Comparison of ENCODE assay signal across 1 cellular context in the genomic region with DNA sequence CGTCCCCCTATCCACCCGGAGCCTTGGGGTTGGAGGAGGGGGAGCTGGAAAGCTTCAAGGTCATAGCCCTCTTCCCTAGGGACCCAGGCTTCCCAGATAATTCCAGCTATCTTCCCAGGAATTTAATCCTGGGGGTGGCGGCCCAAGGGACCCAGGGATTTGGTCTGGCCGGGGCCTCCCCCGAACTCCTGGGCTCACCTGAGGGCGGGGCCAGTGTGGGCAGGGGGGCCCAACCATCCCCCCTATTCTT.
A peak's percentile ranks its signal among the peaks of the same experiment; 100 is the strongest.
TF ChIP-seq lines count a peak whose summit lies in the region.

No MANE protein-coding gene starts in this region.

TF ChIP-seq in HepG2, 621 proteins besides CTCF, POLR2A, EP300 and RAD21:
- TF ChIP-seq SP4 (CRISPR knock-in tag; IDR thresholded peaks at IDR 0.05) (0 out of 2 replicates have a peak, but pooled peaks have one; percentile 39), MYNN (CRISPR knock-in tag; IDR thresholded peaks at IDR 0.05; ENCODE audit: low read depth) (no peak), ZNF816 (CRISPR knock-in tag; IDR thresholded peaks at IDR 0.05; ENCODE audit: borderline replicate concordance) (no peak), ZNF652 (CRISPR knock-in tag; IDR thresholded peaks at IDR 0.05; ENCODE audit: borderline replicate concordance, low read depth) (no peak), KDM5B (CRISPR knock-in tag; IDR thresholded peaks at IDR 0.05; ENCODE audit: borderline replicate concordance) (peak; percentile 33; the same call in 1 of the 2 replicates), ZNF776 (CRISPR knock-in tag; IDR thresholded peaks at IDR 0.05) (no peak), GFI1 (CRISPR knock-in tag; IDR thresholded peaks at IDR 0.05; ENCODE audit: borderline replicate concordance) (peak; percentile 21; the same call in 1 of the 2 replicates), PATZ1 (CRISPR knock-in tag; IDR thresholded peaks at IDR 0.05) (peak; percentile 58), ZNF788 (CRISPR knock-in tag; IDR thresholded peaks at IDR 0.05; ENCODE audit: borderline replicate concordance) (0 out of 2 replicates have a peak, but pooled peaks have one; percentile 40), ZFY (CRISPR knock-in tag; IDR thresholded peaks at IDR 0.05) (peak; percentile 25; the same call in 1 of the 2 replicates), RNF219 (CRISPR knock-in tag; IDR thresholded peaks at IDR 0.05) (0 out of 2 replicates have a peak, but pooled peaks have one; percentile 40), ZBTB10 (CRISPR knock-in tag; IDR thresholded peaks at IDR 0.05; ENCODE audit: borderline replicate concordance) (peak; percentile 18; the same call in 1 of the 2 replicates), STAT5B (CRISPR knock-in tag; IDR thresholded peaks at IDR 0.05) (no peak), RBFOX2 (IDR thresholded peaks at IDR 0.05; ENCODE audit: low read depth, low read length) (peak; percentile 30; the same call in 1 of the 2 replicates), ZNF430 (CRISPR knock-in tag; IDR thresholded peaks at IDR 0.05) (peak; percentile 21; the same call in 1 of the 2 replicates), RBM39 (IDR thresholded peaks at IDR 0.05; ENCODE audit: low read depth, low read length, poor library complexity, severe bottlenecking) (peak; percentile 11), SOX5 (CRISPR knock-in tag; IDR thresholded peaks at IDR 0.05; ENCODE audit: borderline replicate concordance) (no peak), AKAP8 (CRISPR knock-in tag; IDR thresholded peaks at IDR 0.05) (no peak), HIVEP1 (CRISPR knock-in tag; IDR thresholded peaks at IDR 0.05) (0 out of 2 replicates have a peak, but pooled peaks have one; percentile 0), TBX2 (CRISPR knock-in tag; IDR thresholded peaks at IDR 0.05; ENCODE audit: borderline replicate concordance) (peak; percentile 35; the same call in 1 of the 2 replicates), ZNF292 (CRISPR knock-in tag; IDR thresholded peaks at IDR 0.05; ENCODE audit: borderline replicate concordance, low read depth) (no peak), ZNF256 (CRISPR knock-in tag; conservative IDR thresholded peaks at IDR 0.05) (no peak), NFIB (CRISPR knock-in tag; IDR thresholded peaks at IDR 0.05; ENCODE audit: borderline replicate concordance) (no peak), POLR2G (IDR thresholded peaks at IDR 0.05; ENCODE audit: low read depth, low read length) (0 out of 2 replicates have a peak, but pooled peaks have one; percentile 13), ZNF605 (CRISPR knock-in tag; IDR thresholded peaks at IDR 0.05) (peak; percentile 55; the same call in 1 of the 2 replicates)
- TF ChIP-seq, protein P1, sequence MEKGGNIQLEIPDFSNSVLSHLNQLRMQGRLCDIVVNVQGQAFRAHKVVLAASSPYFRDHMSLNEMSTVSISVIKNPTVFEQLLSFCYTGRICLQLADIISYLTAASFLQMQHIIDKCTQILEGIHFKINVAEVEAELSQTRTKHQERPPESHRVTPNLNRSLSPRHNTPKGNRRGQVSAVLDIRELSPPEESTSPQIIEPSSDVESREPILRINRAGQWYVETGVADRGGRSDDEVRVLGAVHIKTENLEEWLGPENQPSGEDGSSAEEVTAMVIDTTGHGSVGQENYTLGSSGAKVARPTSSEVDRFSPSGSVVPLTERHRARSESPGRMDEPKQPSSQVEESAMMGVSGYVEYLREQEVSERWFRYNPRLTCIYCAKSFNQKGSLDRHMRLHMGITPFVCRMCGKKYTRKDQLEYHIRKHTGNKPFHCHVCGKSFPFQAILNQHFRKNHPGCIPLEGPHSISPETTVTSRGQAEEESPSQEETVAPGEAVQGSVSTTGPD (CRISPR knock-in tag; IDR thresholded peaks at IDR 0.05), result 0 out of 2 replicates have a peak, but pooled peaks have one; percentile 17
- TF ChIP-seq, protein P2, sequence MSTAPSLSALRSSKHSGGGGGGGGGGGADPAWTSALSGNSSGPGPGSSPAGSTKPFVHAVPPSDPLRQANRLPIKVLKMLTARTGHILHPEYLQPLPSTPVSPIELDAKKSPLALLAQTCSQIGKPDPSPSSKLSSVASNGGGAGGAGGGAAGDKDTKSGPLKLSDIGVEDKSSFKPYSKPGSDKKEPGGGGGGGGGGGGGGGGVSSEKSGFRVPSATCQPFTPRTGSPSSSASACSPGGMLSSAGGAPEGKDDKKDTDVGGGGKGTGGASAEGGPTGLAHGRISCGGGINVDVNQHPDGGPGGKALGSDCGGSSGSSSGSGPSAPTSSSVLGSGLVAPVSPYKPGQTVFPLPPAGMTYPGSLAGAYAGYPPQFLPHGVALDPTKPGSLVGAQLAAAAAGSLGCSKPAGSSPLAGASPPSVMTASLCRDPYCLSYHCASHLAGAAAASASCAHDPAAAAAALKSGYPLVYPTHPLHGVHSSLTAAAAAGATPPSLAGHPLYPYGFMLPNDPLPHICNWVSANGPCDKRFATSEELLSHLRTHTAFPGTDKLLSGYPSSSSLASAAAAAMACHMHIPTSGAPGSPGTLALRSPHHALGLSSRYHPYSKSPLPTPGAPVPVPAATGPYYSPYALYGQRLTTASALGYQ (CRISPR knock-in tag; IDR thresholded peaks at IDR 0.05), result 0 out of 2 replicates have a peak, but pooled peaks have one; percentile 10
- TF ChIP-seq, protein P3, sequence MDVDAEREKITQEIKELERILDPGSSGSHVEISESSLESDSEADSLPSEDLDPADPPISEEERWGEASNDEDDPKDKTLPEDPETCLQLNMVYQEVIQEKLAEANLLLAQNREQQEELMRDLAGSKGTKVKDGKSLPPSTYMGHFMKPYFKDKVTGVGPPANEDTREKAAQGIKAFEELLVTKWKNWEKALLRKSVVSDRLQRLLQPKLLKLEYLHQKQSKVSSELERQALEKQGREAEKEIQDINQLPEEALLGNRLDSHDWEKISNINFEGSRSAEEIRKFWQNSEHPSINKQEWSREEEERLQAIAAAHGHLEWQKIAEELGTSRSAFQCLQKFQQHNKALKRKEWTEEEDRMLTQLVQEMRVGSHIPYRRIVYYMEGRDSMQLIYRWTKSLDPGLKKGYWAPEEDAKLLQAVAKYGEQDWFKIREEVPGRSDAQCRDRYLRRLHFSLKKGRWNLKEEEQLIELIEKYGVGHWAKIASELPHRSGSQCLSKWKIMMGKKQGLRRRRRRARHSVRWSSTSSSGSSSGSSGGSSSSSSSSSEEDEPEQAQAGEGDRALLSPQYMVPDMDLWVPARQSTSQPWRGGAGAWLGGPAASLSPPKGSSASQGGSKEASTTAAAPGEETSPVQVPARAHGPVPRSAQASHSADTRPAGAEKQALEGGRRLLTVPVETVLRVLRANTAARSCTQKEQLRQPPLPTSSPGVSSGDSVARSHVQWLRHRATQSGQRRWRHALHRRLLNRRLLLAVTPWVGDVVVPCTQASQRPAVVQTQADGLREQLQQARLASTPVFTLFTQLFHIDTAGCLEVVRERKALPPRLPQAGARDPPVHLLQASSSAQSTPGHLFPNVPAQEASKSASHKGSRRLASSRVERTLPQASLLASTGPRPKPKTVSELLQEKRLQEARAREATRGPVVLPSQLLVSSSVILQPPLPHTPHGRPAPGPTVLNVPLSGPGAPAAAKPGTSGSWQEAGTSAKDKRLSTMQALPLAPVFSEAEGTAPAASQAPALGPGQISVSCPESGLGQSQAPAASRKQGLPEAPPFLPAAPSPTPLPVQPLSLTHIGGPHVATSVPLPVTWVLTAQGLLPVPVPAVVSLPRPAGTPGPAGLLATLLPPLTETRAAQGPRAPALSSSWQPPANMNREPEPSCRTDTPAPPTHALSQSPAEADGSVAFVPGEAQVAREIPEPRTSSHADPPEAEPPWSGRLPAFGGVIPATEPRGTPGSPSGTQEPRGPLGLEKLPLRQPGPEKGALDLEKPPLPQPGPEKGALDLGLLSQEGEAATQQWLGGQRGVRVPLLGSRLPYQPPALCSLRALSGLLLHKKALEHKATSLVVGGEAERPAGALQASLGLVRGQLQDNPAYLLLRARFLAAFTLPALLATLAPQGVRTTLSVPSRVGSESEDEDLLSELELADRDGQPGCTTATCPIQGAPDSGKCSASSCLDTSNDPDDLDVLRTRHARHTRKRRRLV (CRISPR knock-in tag; IDR thresholded peaks at IDR 0.05), result peak; percentile 25; the same call in 1 of the 2 replicates
